Comparison of ENCODE assay signal across 17 cellular contexts in the genomic region with DNA sequence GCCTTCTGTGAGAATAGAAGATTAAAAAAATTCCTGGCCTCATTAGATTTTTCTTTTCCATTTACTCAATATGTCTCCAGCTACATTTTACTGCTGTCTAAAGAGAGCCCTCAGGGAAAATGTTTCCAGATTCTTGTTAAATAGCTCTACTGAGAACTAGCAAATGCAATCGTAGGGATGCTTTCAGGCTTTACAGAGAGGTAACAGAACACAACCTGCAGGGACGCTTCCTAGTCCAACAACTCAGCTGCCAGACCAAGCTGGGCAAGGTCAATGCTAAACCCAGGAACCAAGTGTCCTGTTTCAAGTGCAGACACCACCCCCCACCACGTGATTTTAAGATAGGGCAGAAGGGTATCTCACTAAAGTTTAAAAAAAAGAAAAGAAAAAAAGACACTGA. TPM values are rescaled to one million over a fixed set of nuclear protein-coding genes. Genes with fewer than 3 reads are reported as not detected.
DNase-seq lines count a peak whose midpoint lies in the region; ATAC-seq and TF ChIP-seq lines count a peak whose summit lies in the region.
"Had no signal": no experiment of that assay in that cellular context is flagged by ENCODE, and none has a peak within 500 bp of the region (broad histone marks: within the 10 kb centered on the region; RNA-seq: fewer than 3 reads in every experiment).

No MANE protein-coding gene starts in this region.

- H3K4me3 Mint-ChIP-seq in brain (peak overlapping the region in 1 of 5 experiments; percentile 43), nephron progenitor cell (no peak overlapping the region)
- H3K4me3 Mint-ChIP-seq in natural killer cell treated with Interleukin-12 subunit alpha and Interleukin-12 subunit beta and Interleukin-15 and Interleukin-18, amount 100 ng/mL, for 72 hours: peak overlapping the region; percentile 78
- H3K4me3 Mint-ChIP-seq: stimulated activated naive B cell treated with anti-CD40 and anti-IgM and Interleukin-4, amounts not matched to agents 10 μg/mL and 1 μg/mL and 100 μg/mL, for 72 hours had no signal

- peaks cover 4% of the 10 kb centered on the region for H3K36me3 ChIP-seq in right atrium auricular region

- no peaks in the 10 kb centered on the region for H3K27me3 Mint-ChIP-seq in brain
- no peaks in the 10 kb centered on the region for H3K27me3 Mint-ChIP-seq in natural killer cell treated with Interleukin-12 subunit alpha and Interleukin-12 subunit beta and Interleukin-15 and Interleukin-18, amount 100 ng/mL, for 72 hours
- peaks cover 9% of the 10 kb centered on the region for H3K27me3 Mint-ChIP-seq in nephron progenitor cell (ENCODE audit: low read depth, poor library complexity)
- H3K27me3 Mint-ChIP-seq: stimulated activated naive B cell treated with anti-CD40 and anti-IgM and Interleukin-4, amounts not matched to agents 10 μg/mL and 1 μg/mL and 100 μg/mL, for 72 hours had no signal

- no peak for DNase-seq in left ventricle myocardium superior
- no peak for DNase-seq in right atrium auricular region (ENCODE audit: low spot score)
- no peak for DNase-seq in natural killer cell treated with Interleukin-12 subunit alpha and Interleukin-12 subunit beta and Interleukin-15 and Interleukin-18, amount 100 ng/mL, for 72 hours (ENCODE audit: low spot score)
- no peak for DNase-seq in GM19240 (ENCODE audit: insufficient read length, low spot score)
- no peak for DNase-seq in A172 (ENCODE audit: low spot score)
- DNase-seq in nephron progenitor cell: no peak
- DNase-seq: activated CD4-positive, alpha-beta T cell treated with anti-CD3 and anti-CD28 coated beads, Interleukin-2, amount 50 U/mL, for 1 hour; activated effector memory CD4-positive, alpha-beta T cell treated with Interleukin-2 at 50 U/mL for 16 hours; DMS53; NCI-H2081 treated with DMSO at 0.1 percent for 48 hours; RPMI8226; stimulated activated naive B cell treated with anti-CD40 and anti-IgM and Interleukin-4, amounts not matched to agents 10 μg/mL and 1 μg/mL and 100 μg/mL, for 72 hours; T-helper 2 cell had no signal

- H3K4me1 Mint-ChIP-seq in brain (peaks cover 61% of the 10 kb centered on the region), nephron progenitor cell (peaks cover 39% of the 10 kb centered on the region)
- peaks cover 79 to 80% of the 10 kb centered on the region in 2 donors for H3K4me1 Mint-ChIP-seq in natural killer cell treated with Interleukin-12 subunit alpha and Interleukin-12 subunit beta and Interleukin-15 and Interleukin-18, amount 100 ng/mL, for 72 hours (ENCODE audit: low read depth in 2 of 2)

- no peaks in the 10 kb centered on the region for H3K27me3 ChIP-seq in right atrium auricular region

- H3K4me1 ChIP-seq in right atrium auricular region: peaks cover 0 to 31% of the 10 kb centered on the region in 2 donors

- intact Hi-C loops in left ventricle myocardium superior (cut with micrococcal nuclease): no loop called here

- peaks cover 15% of the 10 kb centered on the region for H3K36me3 Mint-ChIP-seq in brain
- peaks cover 28% of the 10 kb centered on the region for H3K36me3 Mint-ChIP-seq in natural killer cell treated with Interleukin-12 subunit alpha and Interleukin-12 subunit beta and Interleukin-15 and Interleukin-18, amount 100 ng/mL, for 72 hours
- H3K36me3 Mint-ChIP-seq in nephron progenitor cell (ENCODE audit: low read depth): peaks cover 4% of the 10 kb centered on the region

- no peak overlapping the region for H3K4me3 ChIP-seq in right atrium auricular region
- H3K4me3 ChIP-seq: GM23248 had no signal

- ATAC-seq in left ventricle myocardium superior (peak; percentile 65), HG03342 (IDR thresholded peaks at IDR 0.05; ENCODE audit: unreplicated experiment) (no peak)
- ATAC-seq in natural killer cell treated with Interleukin-12 subunit alpha and Interleukin-12 subunit beta and Interleukin-15 and Interleukin-18, amount 100 ng/mL, for 72 hours: no peak
- ATAC-seq: sciatic nerve; stimulated activated naive B cell treated with anti-CD40 and anti-IgM and Interleukin-4, amounts not matched to agents 10 μg/mL and 1 μg/mL and 100 μg/mL, for 72 hours had no signal

- H3K27ac Mint-ChIP-seq in brain (peak overlapping the region in 4 of 5 experiments; percentile 29 to 93 (median 48)), nephron progenitor cell (no peak overlapping the region)
- peak overlapping the region; percentile 83 to 93 for H3K27ac Mint-ChIP-seq in natural killer cell treated with Interleukin-12 subunit alpha and Interleukin-12 subunit beta and Interleukin-15 and Interleukin-18, amount 100 ng/mL, for 72 hours
- H3K27ac Mint-ChIP-seq: stimulated activated naive B cell treated with anti-CD40 and anti-IgM and Interleukin-4, amounts not matched to agents 10 μg/mL and 1 μg/mL and 100 μg/mL, for 72 hours had no signal

- no peaks in the 10 kb centered on the region for H3K9me3 ChIP-seq in right atrium auricular region

- H3K9me3 Mint-ChIP-seq in brain: no peaks in the 10 kb centered on the region
- no peaks in the 10 kb centered on the region for H3K9me3 Mint-ChIP-seq in natural killer cell treated with Interleukin-12 subunit alpha and Interleukin-12 subunit beta and Interleukin-15 and Interleukin-18, amount 100 ng/mL, for 72 hours
- H3K9me3 Mint-ChIP-seq in nephron progenitor cell: no peaks in the 10 kb centered on the region
- H3K9me3 Mint-ChIP-seq: stimulated activated naive B cell treated with anti-CD40 and anti-IgM and Interleukin-4, amounts not matched to agents 10 μg/mL and 1 μg/mL and 100 μg/mL, for 72 hours had no signal

- no peak overlapping the region for H3K27ac ChIP-seq in right atrium auricular region
- H3K27ac ChIP-seq: GM23248 had no signal

- TF ChIP-seq CTCF in right atrium auricular region (IDR thresholded peaks at IDR 0.05): no peak
- no peak for TF ChIP-seq CTCF in brain (conservative IDR thresholded peaks at IDR 0.05)
- TF ChIP-seq CTCF in nephron progenitor cell (IDR thresholded peaks at IDR 0.05): no peak

RNA-seq across cellular contexts. Expression of gene ARHGEF3, which starts 25.2 kb away (rescaled TPM):
- total RNA-seq in left ventricle myocardium superior: 17.6 TPM
- 10 to 100 TPM; 16.1 to 21.7 TPM for total RNA-seq in right atrium auricular region
- 7.3 TPM for polyA plus RNA-seq in brain (ENCODE audit: insufficient read depth, low read depth, low replicate concordance)
- total RNA-seq in natural killer cell treated with Interleukin-12 subunit alpha and Interleukin-12 subunit beta and Interleukin-15 and Interleukin-18, amount 100 ng/mL, for 72 hours: 100 to 1,000 TPM in 1 of 2 donors, 10 to 100 TPM in 1; 42.9 to 102 TPM
- total RNA-seq in A172 (2014; rRNA removed; shearing (Covaris generic)): 10.4 and 14.4 TPM in 2 replicates
